Comparison of ENCODE assay signal across 9 cellular contexts in the genomic region with DNA sequence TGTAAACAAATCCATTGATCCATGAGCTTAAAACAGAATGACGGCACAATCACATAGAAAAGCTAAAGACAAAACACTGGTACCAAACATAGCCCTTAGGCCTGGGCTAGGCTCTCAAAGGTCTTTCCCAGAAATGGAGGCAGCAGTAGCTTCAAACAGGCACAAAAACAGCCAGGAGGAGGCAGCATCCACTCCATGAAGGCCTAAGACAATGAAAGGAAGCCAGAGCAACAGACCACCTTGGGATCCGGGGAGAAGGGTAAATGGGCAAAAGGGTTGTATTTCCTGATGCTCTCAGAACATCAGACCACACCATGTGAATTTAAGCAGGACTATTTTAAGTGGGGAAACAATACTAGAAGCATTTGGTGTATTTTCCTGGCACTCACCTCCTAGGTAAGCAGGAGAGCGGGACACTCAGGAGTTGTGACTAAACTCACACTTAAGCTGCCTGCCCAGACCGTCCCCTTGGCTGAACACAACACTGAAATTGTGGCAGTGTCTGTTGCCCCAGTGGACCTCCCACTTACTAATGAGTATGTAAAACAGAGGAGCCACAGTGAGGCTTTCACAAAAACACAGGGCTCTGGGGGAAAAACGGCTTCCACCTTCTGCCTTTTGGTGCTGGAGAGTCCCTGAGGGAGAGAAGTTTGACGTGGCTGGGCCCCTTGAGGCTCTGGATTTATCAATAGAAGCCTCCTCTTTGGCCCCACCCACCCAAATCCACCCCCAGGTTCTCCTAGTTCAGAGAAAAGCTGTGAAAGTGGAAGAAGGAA. TPM values are rescaled to one million over a fixed set of nuclear protein-coding genes. Genes with fewer than 3 reads are reported as not detected.
A peak's percentile ranks its signal among the peaks of the same experiment; 100 is the strongest.
DNase-seq lines count a peak whose midpoint lies in the region; ATAC-seq and TF ChIP-seq lines count a peak whose summit lies in the region.
"Had no signal": no experiment of that assay in that cellular context is flagged by ENCODE, and none has a peak within 500 bp of the region (broad histone marks: within the 10 kb centered on the region; RNA-seq: fewer than 3 reads in every experiment).

No MANE protein-coding gene starts in this region.

- H2BK20ac ChIP-seq in H9 (ENCODE audit: low read depth, low read length, poor library complexity, severe bottlenecking), result no peak overlapping the region

- no peak overlapping the region for H3K27ac ChIP-seq in CD8-positive, alpha-beta memory T cell (ENCODE audit: low read depth, low read length)
- H3K27ac ChIP-seq in H9 (ENCODE audit: insufficient read length, low read depth, low read length) (no peak overlapping the region), liver (ENCODE audit: low read depth in 1 of 2, low read length in 2 of 2) (no peak overlapping the region), spleen (peak overlapping the region in 2 of 8 donors; percentile 4 to 55), gastroesophageal sphincter (peak overlapping the region in 2 of 4 donors; percentile 2 to 18)
- H3K27ac ChIP-seq: SJCRH30 had no signal

- ATAC-seq in GM19395 (IDR thresholded peaks at IDR 0.05; ENCODE audit: unreplicated experiment) (no peak), gastroesophageal sphincter (no peak)

- H3K14ac ChIP-seq in H9 (ENCODE audit: insufficient read depth, low read length), result no peak overlapping the region

- TF ChIP-seq POLR2A in spleen (IDR thresholded peaks at IDR 0.05) (no peak), gastroesophageal sphincter (IDR thresholded peaks at IDR 0.05) (no peak)

- no peak overlapping the region for H3K4me3 Mint-ChIP-seq in CD8-positive, alpha-beta memory T cell
- H3K4me3 Mint-ChIP-seq in H9, result no peak overlapping the region
- no peak overlapping the region for H3K4me3 Mint-ChIP-seq in activated naive CD8-positive, alpha-beta T cell

- CTCF ChIA-PET in CD8-positive, alpha-beta memory T cell (lab: Charles Lee), result interaction anchor here (0.9 to 1.7 kb wide), 5 partner anchors 10 to 143 kb away, joined by 3 to 9 read pairs (median 4); no protein-coding TSS in a partner anchor

- H2BK5ac ChIP-seq in H9 (ENCODE audit: insufficient read length, low read length), result no peak overlapping the region

- no peaks in the 10 kb centered on the region for H3K79me2 ChIP-seq in H9 (ENCODE audit: insufficient read depth, low read length)

- peaks cover under 1% of the 10 kb centered on the region for H4K20me1 ChIP-seq in H9 (ENCODE audit: control insufficient read depth, insufficient read depth, insufficient read length)

- no peaks in the 10 kb centered on the region for H3K27me3 ChIP-seq in CD8-positive, alpha-beta memory T cell (ENCODE audit: insufficient read depth, low read length, poor library complexity, severe bottlenecking)
- no peaks in the 10 kb centered on the region for H3K27me3 ChIP-seq in H9 (ENCODE audit: insufficient read depth, low read length)
- H3K27me3 ChIP-seq in liver (ENCODE audit: control insufficient read depth in 4 of 4, insufficient read depth in 4 of 4, low read length in 3 of 4), result no peaks in the 10 kb centered on the region
- H3K27me3 ChIP-seq in spleen (replicated peaks in 1 of 7), result no peaks in the 10 kb centered on the region
- H3K27me3 ChIP-seq in gastroesophageal sphincter, result no peaks in the 10 kb centered on the region
- H3K27me3 ChIP-seq: SJCRH30 had no signal

- peak; percentile 6 to 51 for TF ChIP-seq RAD21 in liver (IDR thresholded peaks at IDR 0.05)

- H3K36me3 Mint-ChIP-seq in CD8-positive, alpha-beta memory T cell, result peaks cover 5 to 73% (median 19%) of the 10 kb centered on the region in 3 donors
- peaks cover 22 to 69% (median 54%) of the 10 kb centered on the region in 3 experiments; a peak in 6 of 7 replicates for H3K36me3 Mint-ChIP-seq in H9 (ENCODE audit: insufficient read depth in 1 of 3, low read depth in 3 of 3)
- peaks cover 18% of the 10 kb centered on the region for H3K36me3 Mint-ChIP-seq in activated naive CD8-positive, alpha-beta T cell

- no peaks in the 10 kb centered on the region for H3K79me1 ChIP-seq in H9 (ENCODE audit: insufficient read depth, low read depth, low read length, poor library complexity, severe bottlenecking)

- no peaks in the 10 kb centered on the region for H3K23me2 ChIP-seq in H9 (ENCODE audit: insufficient read length, low read depth, low read length, poor library complexity, severe bottlenecking)

- no peak overlapping the region for H4K91ac ChIP-seq in H9 (ENCODE audit: insufficient read length, low read depth, low read length)

- no peak overlapping the region for H4K5ac ChIP-seq in H9 (ENCODE audit: insufficient read length, low read depth, low read length)

- H2AFZ ChIP-seq in H9 (ENCODE audit: low read length), result no peak overlapping the region

- peaks cover 2 to 7% (median 6%) of the 10 kb centered on the region in 3 donors for H3K4me1 Mint-ChIP-seq in CD8-positive, alpha-beta memory T cell
- H3K4me1 Mint-ChIP-seq in H9, result no peaks in the 10 kb centered on the region
- peaks cover 37% of the 10 kb centered on the region for H3K4me1 Mint-ChIP-seq in activated naive CD8-positive, alpha-beta T cell (ENCODE audit: low read depth)

- POLR2A ChIA-PET in CD8-positive, alpha-beta memory T cell (lab: Charles Lee), result interaction anchor here (0.7 kb wide), 1 partner anchor 146 kb away, joined by 4 read pairs; no protein-coding TSS in a partner anchor

- intact Hi-C loops in spleen (cut with DNase I; ENCODE audit: low total_unique reads), result loop anchor here (5.0 kb wide), 1 partner anchor 141 kb away; no protein-coding TSS in a partner anchor

- H3T11ph ChIP-seq in H9 (ENCODE audit: low read length), result no peak overlapping the region

- H3K23ac ChIP-seq in H9 (ENCODE audit: insufficient read length, low read depth, low read length), result no peak overlapping the region

- peak overlapping the region in 6 of 8 donors; percentile 7 to 87 (median 48) for H3K27ac Mint-ChIP-seq in CD8-positive, alpha-beta memory T cell
- peak overlapping the region in 1 of 3 experiments; percentile 25; a peak in 1 of 7 replicates for H3K27ac Mint-ChIP-seq in H9
- H3K27ac Mint-ChIP-seq in activated naive CD8-positive, alpha-beta T cell, result peak overlapping the region; percentile 75

- peaks cover 16% of the 10 kb centered on the region for H3K4me1 ChIP-seq in CD8-positive, alpha-beta memory T cell (ENCODE audit: insufficient read depth, low read length)
- no peaks in the 10 kb centered on the region for H3K4me1 ChIP-seq in H9 (ENCODE audit: insufficient read depth, low read length)
- peaks cover 0 to 14% (median 10%) of the 10 kb centered on the region in 4 donors for H3K4me1 ChIP-seq in liver (ENCODE audit: control insufficient read depth in 4 of 4, insufficient read depth in 4 of 4, low read length in 3 of 4)
- peaks cover 0 to 18% (median 0%) of the 10 kb centered on the region in 6 donors for H3K4me1 ChIP-seq in spleen
- H3K4me1 ChIP-seq in gastroesophageal sphincter, result peaks cover 0 to 14% (median 0%) of the 10 kb centered on the region in 3 donors
- H3K4me1 ChIP-seq: SJCRH30 had no signal

- H2AK5ac ChIP-seq in H9 (ENCODE audit: insufficient read length, low read length), result no peak overlapping the region

- no peak overlapping the region for H2BK12ac ChIP-seq in H9 (ENCODE audit: insufficient read length, low read depth, low read length)

- H2BK15ac ChIP-seq in H9 (ENCODE audit: low read depth, low read length), result no peak overlapping the region

- H3K56ac ChIP-seq in H9 (ENCODE audit: insufficient read length, low read depth, low read length), result no peak overlapping the region

- no peak for DNase-seq in CD8-positive, alpha-beta memory T cell
- DNase-seq in H9 (no peak), spleen (no peak), C1 segment of cervical spinal cord (lab: John Stamatoyannopoulos, UW) (no peak)

- no peak for TF ChIP-seq EP300 in gastroesophageal sphincter (IDR thresholded peaks at IDR 0.05)

- no peak overlapping the region for H3K4ac ChIP-seq in H9 (ENCODE audit: low read depth, low read length)

- no peak overlapping the region for H4K8ac ChIP-seq in H9 (replicated peaks; ENCODE audit: insufficient read length, low read depth, low read length)

- no peak overlapping the region for H3K4me3 ChIP-seq in CD8-positive, alpha-beta memory T cell (ENCODE audit: low read length)
- H3K4me3 ChIP-seq in liver (ENCODE audit: low read depth in 1 of 3, low read length in 3 of 3) (no peak overlapping the region), spleen (no peak overlapping the region), gastroesophageal sphincter (no peak overlapping the region)
- H3K4me3 ChIP-seq: SJCRH30 had no signal

- H3K27me3 Mint-ChIP-seq in CD8-positive, alpha-beta memory T cell, result no peaks in the 10 kb centered on the region
- H3K27me3 Mint-ChIP-seq in H9 (ENCODE audit: low read depth), result no peaks in the 10 kb centered on the region
- no peaks in the 10 kb centered on the region for H3K27me3 Mint-ChIP-seq in activated naive CD8-positive, alpha-beta T cell

- no peak overlapping the region for H3K4me2 ChIP-seq in H9 (ENCODE audit: insufficient read depth, insufficient read length, low read length)

- H3K36me3 ChIP-seq in CD8-positive, alpha-beta memory T cell (ENCODE audit: insufficient read depth, low read length), result peaks cover 27% of the 10 kb centered on the region
- H3K36me3 ChIP-seq in liver (ENCODE audit: control insufficient read depth in 4 of 4, insufficient read depth in 3 of 4, low read depth in 1 of 4, low read length in 3 of 4), result peaks cover 6 to 34% (median 32%) of the 10 kb centered on the region in 4 donors
- H3K36me3 ChIP-seq in spleen, result peaks cover 0 to 90% (median 46%) of the 10 kb centered on the region in 6 donors
- peaks cover 0 to 79% of the 10 kb centered on the region in 2 donors for H3K36me3 ChIP-seq in gastroesophageal sphincter

- no peak overlapping the region for H3K9ac ChIP-seq in H9 (ENCODE audit: extremely low read depth, insufficient read length, low read length)
- no peak overlapping the region for H3K9ac ChIP-seq in liver (ENCODE audit: low read depth in 1 of 2, low read length in 2 of 2)

- no CpG with 5 or more reads among the region's 6 CpGs for WGBS in H9 (ENCODE audit: extremely low coverage, insufficient read length, low lambda C conversion rate)
- 84% methylated on average over 6 of the region's 6 CpGs for whole genome bisulfite sequencing in liver
- 66 to 86% (median 82%) methylated on average over 6 of the region's 6 CpGs for WGBS in spleen, 5 donors
- WGBS in gastroesophageal sphincter (ENCODE audit: low coverage in 1 of 2), 2 donors, result 73 to 74% methylated on average over 3 to 4 of the region's 6 CpGs

- H3K9me3 Mint-ChIP-seq in CD8-positive, alpha-beta memory T cell, result no peaks in the 10 kb centered on the region
- peaks cover 0 to 3% of the 10 kb centered on the region in 2 experiments; a peak in 1 of 5 replicates for H3K9me3 Mint-ChIP-seq in H9
- H3K9me3 Mint-ChIP-seq in activated naive CD8-positive, alpha-beta T cell (ENCODE audit: low read depth), result no peaks in the 10 kb centered on the region

- TF ChIP-seq CTCF in H9 (conservative IDR thresholded peaks at IDR 0.05) (peak; percentile 59), liver (IDR thresholded peaks at IDR 0.05; ENCODE audit: low read depth, low read length, missing input control) (peak; percentile 13), spleen (IDR thresholded peaks at IDR 0.05 in 8 of 11, conservative IDR thresholded peaks at IDR 0.05 in 3 of 11) (peak in 3 of 11 experiments; percentile 12 to 31 (median 21)), gastroesophageal sphincter (IDR thresholded peaks at IDR 0.05) (peak in 1 of 4 experiments; percentile 31)

- H2BK120ac ChIP-seq in H9 (ENCODE audit: low read depth, low read length, poor library complexity, severe bottlenecking), result no peak overlapping the region

- H3K9me3 ChIP-seq in CD8-positive, alpha-beta memory T cell (ENCODE audit: low read length), result no peaks in the 10 kb centered on the region
- H3K9me3 ChIP-seq in H9 (ENCODE audit: control insufficient read depth, low read depth, low read length), result no peaks in the 10 kb centered on the region
- H3K9me3 ChIP-seq in liver (ENCODE audit: control insufficient read depth in 4 of 4, low read length in 3 of 4), result no peaks in the 10 kb centered on the region
- no peaks in the 10 kb centered on the region for H3K9me3 ChIP-seq in spleen
- H3K9me3 ChIP-seq in gastroesophageal sphincter, result no peaks in the 10 kb centered on the region
- H3K9me3 ChIP-seq: SJCRH30 had no signal

- no peak overlapping the region for H3K18ac ChIP-seq in H9 (ENCODE audit: insufficient read length, low read depth, low read length)

RNA-seq across cellular contexts. Expression of a gene that starts 11.9 kb away (rescaled TPM):
- total RNA-seq in CD8-positive, alpha-beta memory T cell, result 10 to 100 TPM; 62.4 to 70.0 TPM
- 32.5 TPM for polyA plus RNA-seq in CD8-positive, alpha-beta memory T cell
- 66.8 and 68.4 TPM in 2 replicates for total RNA-seq in H9 (2021)
- 10 to 100 TPM; 11.5 to 15.0 TPM for total RNA-seq in liver
- polyA plus RNA-seq in liver, result 1 to 10 TPM; 8.0 to 9.5 TPM
- total RNA-seq in spleen, result 10 to 100 TPM; 26.7 to 35.7 (median 31.7) TPM
- 10 to 100 TPM; 13.9 to 29.9 (median 19.7) TPM for polyA plus RNA-seq in spleen
- 10 to 100 TPM; 34.1 to 46.1 (median 36.3) TPM for total RNA-seq in gastroesophageal sphincter

RNA-seq across cellular contexts. Expression of a gene that starts 32.0 kb away (rescaled TPM):
- 10 to 100 TPM; 46.2 to 49.6 TPM for total RNA-seq in CD8-positive, alpha-beta memory T cell
- 43.7 TPM for polyA plus RNA-seq in CD8-positive, alpha-beta memory T cell
- total RNA-seq in H9 (2021) (19.5 and 20.1 TPM in 2 replicates), liver (10 to 100 TPM; 35.5 to 50.6 TPM), spleen (10 to 100 TPM; 42.5 to 60.2 (median 45.8) TPM), gastroesophageal sphincter (100 to 1,000 TPM in 2 of 4 donors, 10 to 100 TPM in 2; 72.6 to 115 (median 96.9) TPM)
- polyA plus RNA-seq in liver (10 to 100 TPM; 22.9 to 29.5 TPM), spleen (10 to 100 TPM; 13.6 to 24.3 (median 21.8) TPM)

RNA-seq across cellular contexts. Expression of a gene that starts 42.9 kb away (rescaled TPM):
- total RNA-seq in CD8-positive, alpha-beta memory T cell, result under 1 TPM; 0.33 to 0.88 TPM
- polyA plus RNA-seq in CD8-positive, alpha-beta memory T cell, result 0.07 TPM
- total RNA-seq in H9 (2021) (not detected in 2 replicates), liver (1 to 10 TPM; 4.8 to 4.9 TPM), spleen (10 to 100 TPM; 21.3 to 72.0 (median 39.5) TPM), gastroesophageal sphincter (1 to 10 TPM; 4.2 to 6.8 (median 6.0) TPM)
- polyA plus RNA-seq in liver (1 to 10 TPM in 1 of 2 donors, under 1 TPM in 1; 0.74 to 2.7 TPM), spleen (1 to 10 TPM; 2.1 to 5.2 (median 3.4) TPM)
